In the genomic region with DNA sequence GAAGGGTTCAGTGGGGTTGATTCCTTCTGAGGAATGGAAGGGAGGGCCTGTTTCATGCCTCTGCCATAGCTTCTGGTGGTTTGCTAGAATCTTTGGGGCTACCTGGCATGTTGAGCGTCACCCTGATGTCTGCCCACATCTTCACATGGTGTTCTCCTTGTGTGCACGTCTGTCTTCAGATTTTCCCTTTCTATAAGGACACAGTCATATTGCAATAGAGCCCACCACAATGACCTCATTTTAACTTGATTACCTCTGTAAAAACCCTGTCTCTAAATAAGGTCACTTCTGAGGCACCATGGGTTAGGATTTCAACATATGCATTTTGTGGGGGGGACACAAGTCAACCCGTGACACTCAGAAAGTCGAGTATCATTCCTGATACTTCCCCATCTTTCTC, we compare ENCODE assay signal across 21 cellular contexts.
DNase-seq lines count a peak whose midpoint lies in the region; ATAC-seq, FAIRE-seq and TF ChIP-seq lines count a peak whose summit lies in the region.
"Had no signal": no experiment of that assay in that cellular context is flagged by ENCODE, and none has a peak within 500 bp of the region (broad histone marks: within the 10 kb centered on the region; RNA-seq: fewer than 3 reads in every experiment).

No MANE protein-coding gene starts in this region.

- H3K79me2 ChIP-seq in keratinocyte (ENCODE audit: control insufficient read depth, insufficient read depth, low read length), result no peaks in the 10 kb centered on the region

- peak; percentile 70 for ATAC-seq in activated naive CD8-positive, alpha-beta T cell treated with anti-CD3 and anti-CD28 coated beads, Interleukin-2, amount 50 U/mL, for 24 hours
- ATAC-seq in HG03025 (IDR thresholded peaks at IDR 0.05; ENCODE audit: low FRiP score, unreplicated experiment), result no peak
- ATAC-seq in GM21423 (IDR thresholded peaks at IDR 0.05; ENCODE audit: unreplicated experiment), result no peak
- ATAC-seq in HG03457 (IDR thresholded peaks at IDR 0.05; ENCODE audit: unreplicated experiment), result no peak

- no peak for FAIRE-seq in keratinocyte (lab: Jason Lieb, UNC)
- FAIRE-seq: D721Med, GM19239 had no signal

- no peaks in the 10 kb centered on the region for H3K27me3 ChIP-seq in keratinocyte (ENCODE audit: control insufficient read depth, extremely low read depth, insufficient read depth, low read length)
- H3K27me3 ChIP-seq: Peyer's patch had no signal

- CTCF ChIA-PET in MCF 10A (lab: Yijun Ruan, JAX), result interaction anchor here (1.2 kb wide), 1 partner anchor 129 kb away, joined by 3 read pairs; no protein-coding TSS in a partner anchor

- peak overlapping the region; percentile 57 for H2AFZ ChIP-seq in keratinocyte (ENCODE audit: control insufficient read depth, low read length)

- no peak overlapping the region for H3K4me3 Mint-ChIP-seq in activated naive CD8-positive, alpha-beta T cell treated with anti-CD3 and anti-CD28 coated beads, Interleukin-2, amount 50 U/mL, for 24 hours
- H3K4me3 Mint-ChIP-seq in activated naive CD8-positive, alpha-beta T cell treated with anti-CD3 and anti-CD28 coated beads for 36 hours, result no peak overlapping the region
- H3K4me3 Mint-ChIP-seq in MCF 10A (ENCODE audit: unreplicated experiment), result peak overlapping the region; percentile 18

- H3K9me1 ChIP-seq in keratinocyte (ENCODE audit: control insufficient read depth, extremely low read depth, insufficient read depth, low read length), result no peaks in the 10 kb centered on the region

- intact Hi-C loops in MCF 10A (cut with micrococcal nuclease), result no loop called here

- H3K4me3 ChIP-seq in keratinocyte (ENCODE audit: control insufficient read depth in 2 of 3, extremely low read depth in 1 of 3, insufficient read depth in 2 of 3, low read depth in 1 of 3, low read length in 3 of 3), result no peak overlapping the region
- H3K4me3 ChIP-seq: Peyer's patch had no signal

- no peak for DNase-seq in activated naive CD8-positive, alpha-beta T cell treated with anti-CD3 and anti-CD28 coated beads, Interleukin-2, amount 50 U/mL, for 24 hours
- no peak for DNase-seq in activated naive CD8-positive, alpha-beta T cell treated with anti-CD3 and anti-CD28 coated beads for 36 hours
- no peak for DNase-seq in MCF 10A (ENCODE audit: unreplicated experiment)
- no peak for DNase-seq in keratinocyte (ENCODE audit: low read depth, low spot score)
- DNase-seq: DMS53; GF-D8; MM.1S; NCI-H1105; NCI-H146; NCI-H2029; NCI-H226; NCI-H510A treated with DMSO at 0.1 percent for 48 hours; NCI-H748 treated with DMSO at 0.1 percent for 48 hours; NK-92 treated with Interleukin-12 subunit alpha and Interleukin-12 subunit beta, amount 100 ng/mL, for 24 hours; Peyer's patch; Right ventricle myocardium superior had no signal

- peaks cover 14% of the 10 kb centered on the region for H3K4me1 ChIP-seq in keratinocyte (ENCODE audit: control insufficient read depth, extremely low read depth, insufficient read depth, low read length)
- H3K4me1 ChIP-seq: Peyer's patch had no signal

- no peak overlapping the region for H3K4me2 ChIP-seq in keratinocyte (ENCODE audit: control insufficient read depth, extremely low read depth, insufficient read depth, low read depth, low read length)

- H3K27ac ChIP-seq in keratinocyte (ENCODE audit: control insufficient read depth, insufficient read depth, low read length), result no peak overlapping the region
- H3K27ac ChIP-seq: Peyer's patch had no signal

- H3K27me3 Mint-ChIP-seq in activated naive CD8-positive, alpha-beta T cell treated with anti-CD3 and anti-CD28 coated beads, Interleukin-2, amount 50 U/mL, for 24 hours, result peaks cover 7% of the 10 kb centered on the region
- H3K27me3 Mint-ChIP-seq in activated naive CD8-positive, alpha-beta T cell treated with anti-CD3 and anti-CD28 coated beads for 36 hours, result no peaks in the 10 kb centered on the region
- no peaks in the 10 kb centered on the region for H3K27me3 Mint-ChIP-seq in MCF 10A (ENCODE audit: insufficient read depth, unreplicated experiment)

- TF ChIP-seq CTCF in MCF 10A (IDR thresholded peaks at IDR 0.05; ENCODE audit: unreplicated experiment), result no peak
- TF ChIP-seq CTCF in keratinocyte (optimal IDR thresholded peaks at IDR 0.05 in 1 of 3, IDR thresholded peaks at IDR 0.05 in 1 of 3, conservative IDR thresholded peaks at IDR 0.05 in 1 of 3; ENCODE audit: extremely low read depth in 1 of 3, insufficient read depth in 2 of 3, low read length in 3 of 3), result no peak

- no peaks in the 10 kb centered on the region for H3K9me3 ChIP-seq in keratinocyte (ENCODE audit: control insufficient read depth, low read depth, low read length)
- H3K9me3 ChIP-seq: Peyer's patch had no signal

- no peaks in the 10 kb centered on the region for H3K9me3 Mint-ChIP-seq in activated naive CD8-positive, alpha-beta T cell treated with anti-CD3 and anti-CD28 coated beads, Interleukin-2, amount 50 U/mL, for 24 hours
- H3K9me3 Mint-ChIP-seq in activated naive CD8-positive, alpha-beta T cell treated with anti-CD3 and anti-CD28 coated beads for 36 hours, result no peaks in the 10 kb centered on the region
- H3K9me3 Mint-ChIP-seq in MCF 10A (ENCODE audit: unreplicated experiment), result no peaks in the 10 kb centered on the region

- POLR2A ChIA-PET in MCF 10A (lab: Yijun Ruan, JAX), result interaction anchor here (0.7 to 1.7 kb wide), 2 partner anchors 10 to 146 kb away, joined by 4 to 5 read pairs; no protein-coding TSS in a partner anchor

- no peak overlapping the region for H3K9ac ChIP-seq in keratinocyte (ENCODE audit: control insufficient read depth, extremely low read depth, insufficient read depth, low read length)

- no peaks in the 10 kb centered on the region for H4K20me1 ChIP-seq in keratinocyte (ENCODE audit: control insufficient read depth, extremely low read depth, insufficient read depth, low read length)

- H3K27ac Mint-ChIP-seq in activated naive CD8-positive, alpha-beta T cell treated with anti-CD3 and anti-CD28 coated beads, Interleukin-2, amount 50 U/mL, for 24 hours, result no peak overlapping the region
- no peak overlapping the region for H3K27ac Mint-ChIP-seq in activated naive CD8-positive, alpha-beta T cell treated with anti-CD3 and anti-CD28 coated beads for 36 hours
- H3K27ac Mint-ChIP-seq in MCF 10A (ENCODE audit: low read depth, unreplicated experiment), result peak overlapping the region; percentile 81

- BruUV-seq in MCF 10A (replicated peaks; lab: Mats Ljungman, UMichigan), result TSS peak; percentile 86

- H3K36me3 Mint-ChIP-seq in activated naive CD8-positive, alpha-beta T cell treated with anti-CD3 and anti-CD28 coated beads, Interleukin-2, amount 50 U/mL, for 24 hours (ENCODE audit: low read depth), result no peaks in the 10 kb centered on the region
- H3K36me3 Mint-ChIP-seq in activated naive CD8-positive, alpha-beta T cell treated with anti-CD3 and anti-CD28 coated beads for 36 hours, result no peaks in the 10 kb centered on the region
- peaks cover 10% of the 10 kb centered on the region for H3K36me3 Mint-ChIP-seq in MCF 10A (ENCODE audit: insufficient read depth, unreplicated experiment)

- peaks cover 19% of the 10 kb centered on the region for H3K4me1 Mint-ChIP-seq in activated naive CD8-positive, alpha-beta T cell treated with anti-CD3 and anti-CD28 coated beads, Interleukin-2, amount 50 U/mL, for 24 hours
- peaks cover 11% of the 10 kb centered on the region for H3K4me1 Mint-ChIP-seq in activated naive CD8-positive, alpha-beta T cell treated with anti-CD3 and anti-CD28 coated beads for 36 hours
- peaks cover 49% of the 10 kb centered on the region for H3K4me1 Mint-ChIP-seq in MCF 10A (ENCODE audit: insufficient read depth, unreplicated experiment)

- no peaks in the 10 kb centered on the region for H3K36me3 ChIP-seq in keratinocyte (ENCODE audit: control insufficient read depth in 2 of 2, extremely low read depth in 1 of 2, insufficient read depth in 2 of 2, low read length in 2 of 2)
- H3K36me3 ChIP-seq: Peyer's patch had no signal

- dilution Hi-C loops in keratinocyte (cut with MboI; ENCODE audit: extremely low pct_ligation_motif_present, low sequenced_read_pairs), result no loop called here
